ENCODE assay signal across 22 cellular contexts in genomic region chr5:74949976-74950375, GRCh38.
DNase-seq lines count a peak whose midpoint lies in the region; ATAC-seq, FAIRE-seq and TF ChIP-seq lines count a peak whose summit lies in the region.
"Had no signal": no experiment of that assay in that cellular context is flagged by ENCODE, and none has a peak within 500 bp of the region (broad histone marks: within the 10 kb centered on the region; RNA-seq: fewer than 3 reads in every experiment).

No MANE protein-coding gene starts in this region.

- ATAC-seq in left colon = peak; percentile 69
- no peak for ATAC-seq in HG03460 (IDR thresholded peaks at IDR 0.05; ENCODE audit: unreplicated experiment)

- H3K9me3 ChIP-seq in astrocyte (ENCODE audit: insufficient read depth, low read depth, low read length) = no peaks in the 10 kb centered on the region
- no peaks in the 10 kb centered on the region for H3K9me3 ChIP-seq in Peyer's patch
- H3K9me3 ChIP-seq: prostate gland, SJCRH30, thoracic aorta had no signal

- H3K4me1 ChIP-seq in astrocyte (ENCODE audit: insufficient read depth, low read length) (peaks cover 34% of the 10 kb centered on the region), Peyer's patch (peaks cover 0 to 23% (median 0%) of the 10 kb centered on the region in 4 donors)
- H3K4me1 ChIP-seq: prostate gland had no signal

- peaks cover 50% of the 10 kb centered on the region for H3K4me1 Mint-ChIP-seq in astrocyte (ENCODE audit: low read depth, unreplicated experiment)

- FAIRE-seq in astrocyte (lab: Jason Lieb, UNC) = no peak

- H3K4me2 ChIP-seq in astrocyte (ENCODE audit: low read length) = no peak overlapping the region

- TF ChIP-seq CTCF in AG09319 (IDR thresholded peaks at IDR 0.05; ENCODE audit: low read depth, low read length) (no peak), astrocyte (IDR thresholded peaks at IDR 0.05; ENCODE audit: insufficient read depth, low read depth, low read length) (no peak), GM20000 (IDR thresholded peaks at IDR 0.05; ENCODE audit: extremely low read depth, missing control alignments) (no peak), Peyer's patch (IDR thresholded peaks at IDR 0.05) (no peak)

- H3K27ac ChIP-seq in astrocyte (ENCODE audit: low read depth, low read length) (peak overlapping the region; percentile 41), Peyer's patch (no peak overlapping the region)
- H3K27ac ChIP-seq: prostate gland, SJCRH30 had no signal

- TF ChIP-seq POLR2A in Peyer's patch (IDR thresholded peaks at IDR 0.05) = no peak

- peak; percentile 25 for DNase-seq in AG09319 (ENCODE audit: extremely low read depth, low read depth)
- peak; percentile 16 for DNase-seq in H4 (ENCODE audit: low spot score)
- no peak for DNase-seq in astrocyte (ENCODE audit: low read depth)
- no peak for DNase-seq in left colon
- no peak for DNase-seq in GM20000 (ENCODE audit: low spot score)
- DNase-seq in Peyer's patch = no peak
- DNase-seq in GOT3 (lab: John Stamatoyannopoulos, UW) = no peak
- DNase-seq: ACHN; activated CD4-positive, alpha-beta memory T cell treated with anti-CD3 and anti-CD28 coated beads for 36 hours; activated CD4-positive, CD25-positive, alpha-beta regulatory T cell; amniotic stem cell; DMS 273 treated with DMSO at 0.1 percent for 48 hours; midbrain; NCI-H2227 treated with DMSO at 0.1 percent for 48 hours; NCI-H774; nephron progenitor cell; SJCRH30; stimulated activated CD4-positive, alpha-beta T cell treated with anti-CD3 and anti-CD28 coated beads, Interleukin-1b, Interleukin-23, amount 100 ng/mL, for 48 hours; stimulated activated naive CD4-positive, alpha-beta T cell had no signal

- H3K79me2 ChIP-seq in astrocyte (ENCODE audit: insufficient read depth, low read length) = no peaks in the 10 kb centered on the region

- H3K36me3 ChIP-seq in astrocyte (ENCODE audit: insufficient read depth, low read length) (no peaks in the 10 kb centered on the region), Peyer's patch (no peaks in the 10 kb centered on the region)
- H3K36me3 ChIP-seq: prostate gland, SJCRH30, thoracic aorta had no signal

- no peaks in the 10 kb centered on the region for H3K27me3 Mint-ChIP-seq in astrocyte (ENCODE audit: low read depth, unreplicated experiment)

- H4K20me1 ChIP-seq in astrocyte (ENCODE audit: insufficient read depth, low read length) = no peaks in the 10 kb centered on the region

- peaks cover 4% of the 10 kb centered on the region for H3K9me3 Mint-ChIP-seq in astrocyte (ENCODE audit: unreplicated experiment)
- H3K9me3 Mint-ChIP-seq: activated CD4-positive, alpha-beta memory T cell treated with anti-CD3 and anti-CD28 coated beads for 36 hours had no signal

- H3K4me3 ChIP-seq in astrocyte (ENCODE audit: insufficient read depth, low read depth, low read length) (no peak overlapping the region), Peyer's patch (no peak overlapping the region)
- H3K4me3 ChIP-seq: prostate gland, SJCRH30, thoracic aorta had no signal

- intact Hi-C loops in left colon (cut with DNase I, micrococcal nuclease) = no loop called here

- no peak overlapping the region for H3K9ac ChIP-seq in astrocyte (ENCODE audit: low read length)

- no peak overlapping the region for H2AFZ ChIP-seq in astrocyte (ENCODE audit: low read depth, low read length)

- no peaks in the 10 kb centered on the region for H3K27me3 ChIP-seq in astrocyte (ENCODE audit: insufficient read depth, low read length)
- no peaks in the 10 kb centered on the region for H3K27me3 ChIP-seq in Peyer's patch

- peak overlapping the region; percentile 83 for H3K27ac Mint-ChIP-seq in astrocyte (ENCODE audit: unreplicated experiment)
- H3K27ac Mint-ChIP-seq: activated CD4-positive, alpha-beta memory T cell treated with anti-CD3 and anti-CD28 coated beads for 36 hours had no signal

- H3K36me3 Mint-ChIP-seq in astrocyte (ENCODE audit: low read depth, unreplicated experiment) = no peaks in the 10 kb centered on the region
- H3K36me3 Mint-ChIP-seq: activated CD4-positive, alpha-beta memory T cell treated with anti-CD3 and anti-CD28 coated beads for 36 hours had no signal

- no peak overlapping the region for H3K4me3 Mint-ChIP-seq in astrocyte (ENCODE audit: unreplicated experiment)
- H3K4me3 Mint-ChIP-seq: activated CD4-positive, alpha-beta memory T cell treated with anti-CD3 and anti-CD28 coated beads for 36 hours; nephron progenitor cell had no signal

Comparison
In these comparisons a context has a peak if more than half of its experiments do, and no peak if none do; other contexts are left out.
1. DNase-seq: peak in AG09319 (single experiment) and H4 (single experiment); none in astrocyte (single experiment), left colon (0 of 2), GM20000 (single experiment), Peyer's patch (0 of 3) and GOT3 (single experiment).